ENCODE assay signal across 17 cellular contexts in the genomic region with DNA sequence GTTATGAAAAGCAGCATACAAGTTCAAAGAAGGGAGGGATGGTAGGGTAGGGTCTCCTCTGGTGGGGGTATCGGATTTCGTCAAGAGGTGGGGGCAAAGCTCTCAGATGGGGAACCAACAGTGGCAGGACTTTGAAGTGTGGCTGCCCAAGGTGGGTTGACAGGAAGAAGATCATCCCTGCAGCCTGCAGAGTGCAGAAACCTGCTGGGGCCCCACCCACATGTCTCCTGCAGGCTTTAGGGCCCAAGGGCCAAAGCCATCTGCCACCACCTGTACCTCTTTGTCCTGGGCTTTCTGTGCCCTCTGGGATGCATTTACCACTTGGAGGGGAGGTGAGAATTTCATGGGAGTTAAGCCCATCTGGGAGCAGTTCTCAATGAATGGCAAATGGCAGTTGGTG. TPM values are rescaled to one million over a fixed set of nuclear protein-coding genes. Genes with fewer than 3 reads are reported as not detected.
DNase-seq lines count a peak whose midpoint lies in the region; ATAC-seq and TF ChIP-seq lines count a peak whose summit lies in the region.
"Had no signal": no experiment of that assay in that cellular context is flagged by ENCODE, and none has a peak within 500 bp of the region (broad histone marks: within the 10 kb centered on the region; RNA-seq: fewer than 3 reads in every experiment).

No MANE protein-coding gene starts in this region.

- no peak for TF ChIP-seq POLR2A in tibial nerve (IDR thresholded peaks at IDR 0.05)

- H3K9me3 ChIP-seq in tibial nerve: no peaks in the 10 kb centered on the region

- H3K9me3 Mint-ChIP-seq in activated CD8-positive, alpha-beta T cell treated with anti-CD3 and anti-CD28 coated beads, Interleukin-2, amount 10 ng/mL, durations not matched to agents 7 days and 5 days (ENCODE audit: insufficient read depth): peaks cover 4% of the 10 kb centered on the region
- peaks cover 5% of the 10 kb centered on the region for H3K9me3 Mint-ChIP-seq in activated CD8-positive, alpha-beta T cell treated with anti-CD3 and anti-CD28 coated beads for 36 hours
- peaks cover 10 to 11% of the 10 kb centered on the region in 2 donors for H3K9me3 Mint-ChIP-seq in stimulated activated naive CD8-positive, alpha-beta T cell treated with anti-CD3 and anti-CD28 coated beads, Interleukin-15, amount 100 ng/mL, for 72 hours

- TF ChIP-seq CTCF in activated CD8-positive, alpha-beta T cell treated with anti-CD3 and anti-CD28 coated beads for 36 hours (IDR thresholded peaks at IDR 0.05): no peak
- TF ChIP-seq CTCF in tibial nerve (IDR thresholded peaks at IDR 0.05): no peak

- intact Hi-C loops in activated CD8-positive, alpha-beta T cell treated with anti-CD3 and anti-CD28 coated beads for 36 hours (cut with micrococcal nuclease): no loop called here
- intact Hi-C loops in posterior vena cava (cut with DNase I): no loop called here

- WGBS in tibial nerve, 2 donors: 84 to 93% methylated on average over 2 of the region's 2 CpGs

- H3K27ac ChIP-seq in tibial nerve: no peak overlapping the region
- H3K27ac ChIP-seq: 22Rv1 had no signal

- no peaks in the 10 kb centered on the region for H3K4me1 ChIP-seq in tibial nerve

- DNase-seq in activated CD8-positive, alpha-beta T cell treated with anti-CD3 and anti-CD28 coated beads, Interleukin-2, amount 10 ng/mL, durations not matched to agents 7 days and 5 days: no peak
- DNase-seq in activated CD8-positive, alpha-beta T cell treated with anti-CD3 and anti-CD28 coated beads for 36 hours: no peak
- no peak for DNase-seq in stimulated activated naive CD8-positive, alpha-beta T cell treated with anti-CD3 and anti-CD28 coated beads, Interleukin-15, amount 100 ng/mL, for 72 hours
- no peak for DNase-seq in stimulated activated naive CD8-positive, alpha-beta T cell treated with anti-CD3 and anti-CD28 coated beads, Interleukin-15, Interleukin-2, amounts not matched to agents 100 U/mL and 50 U/mL, for 24 hours
- DNase-seq in posterior vena cava (ENCODE audit: low spot score) (peak; percentile 58), NCI-H2081 (lab: John Stamatoyannopoulos, UW) (no peak), kidney tubule cell (ENCODE audit: low spot score) (no peak), tibial nerve (ENCODE audit: low spot score in 2 of 2) (no peak)
- DNase-seq: CD8-positive, alpha-beta T cell; COR-L47; DMS153; DMS79 treated with DMSO at 0.1 percent for 48 hours; H9 had no signal

- ATAC-seq in activated CD8-positive, alpha-beta T cell treated with anti-CD3 and anti-CD28 coated beads, Interleukin-2, amount 10 ng/mL, durations not matched to agents 7 days and 5 days: no peak
- ATAC-seq in activated CD8-positive, alpha-beta T cell treated with anti-CD3 and anti-CD28 coated beads for 36 hours: no peak
- ATAC-seq in stimulated activated naive CD8-positive, alpha-beta T cell treated with anti-CD3 and anti-CD28 coated beads, Interleukin-15, amount 100 ng/mL, for 72 hours: peak; percentile 35
- no peak for ATAC-seq in stimulated activated naive CD8-positive, alpha-beta T cell treated with anti-CD3 and anti-CD28 coated beads, Interleukin-15, Interleukin-2, amounts not matched to agents 100 U/mL and 50 U/mL, for 24 hours
- ATAC-seq: CD8-positive, alpha-beta T cell; GM23338; HepG2 had no signal

- no peak overlapping the region for H3K4me3 Mint-ChIP-seq in activated CD8-positive, alpha-beta T cell treated with anti-CD3 and anti-CD28 coated beads, Interleukin-2, amount 10 ng/mL, durations not matched to agents 7 days and 5 days
- no peak overlapping the region for H3K4me3 Mint-ChIP-seq in activated CD8-positive, alpha-beta T cell treated with anti-CD3 and anti-CD28 coated beads for 36 hours
- no peak overlapping the region for H3K4me3 Mint-ChIP-seq in stimulated activated naive CD8-positive, alpha-beta T cell treated with anti-CD3 and anti-CD28 coated beads, Interleukin-15, amount 100 ng/mL, for 72 hours
- H3K4me3 Mint-ChIP-seq: CD14-positive monocyte; CD8-positive, alpha-beta T cell; GM23338; H9 had no signal

- H3K4me1 Mint-ChIP-seq in activated CD8-positive, alpha-beta T cell treated with anti-CD3 and anti-CD28 coated beads, Interleukin-2, amount 10 ng/mL, durations not matched to agents 7 days and 5 days (ENCODE audit: low read depth): no peaks in the 10 kb centered on the region
- peaks cover 6% of the 10 kb centered on the region for H3K4me1 Mint-ChIP-seq in activated CD8-positive, alpha-beta T cell treated with anti-CD3 and anti-CD28 coated beads for 36 hours (ENCODE audit: low read depth)
- peaks cover 12% of the 10 kb centered on the region for H3K4me1 Mint-ChIP-seq in stimulated activated naive CD8-positive, alpha-beta T cell treated with anti-CD3 and anti-CD28 coated beads, Interleukin-15, amount 100 ng/mL, for 72 hours
- H3K4me1 Mint-ChIP-seq: GM23338 had no signal

- TF ChIP-seq EP300 in tibial nerve (IDR thresholded peaks at IDR 0.05): no peak

- no peaks in the 10 kb centered on the region for H3K27me3 ChIP-seq in tibial nerve

- H3K36me3 Mint-ChIP-seq in activated CD8-positive, alpha-beta T cell treated with anti-CD3 and anti-CD28 coated beads, Interleukin-2, amount 10 ng/mL, durations not matched to agents 7 days and 5 days (ENCODE audit: low read depth): peaks cover 7% of the 10 kb centered on the region
- peaks cover 5% of the 10 kb centered on the region for H3K36me3 Mint-ChIP-seq in activated CD8-positive, alpha-beta T cell treated with anti-CD3 and anti-CD28 coated beads for 36 hours (ENCODE audit: low read depth)
- H3K36me3 Mint-ChIP-seq: CD14-positive monocyte; CD8-positive, alpha-beta T cell had no signal

- H3K36me3 ChIP-seq in tibial nerve: no peaks in the 10 kb centered on the region

- CTCF ChIA-PET in activated CD8-positive, alpha-beta T cell treated with anti-CD3 and anti-CD28 coated beads, Interleukin-2, amount 10 ng/mL, durations not matched to agents 7 days and 5 days (lab: Charles Lee): no interaction called here
- CTCF ChIA-PET in activated CD8-positive, alpha-beta T cell treated with anti-CD3 and anti-CD28 coated beads for 36 hours (lab: Charles Lee): no interaction called here

- POLR2A ChIA-PET in activated CD8-positive, alpha-beta T cell treated with anti-CD3 and anti-CD28 coated beads, Interleukin-2, amount 10 ng/mL, durations not matched to agents 7 days and 5 days (lab: Charles Lee): no interaction called here
- POLR2A ChIA-PET in activated CD8-positive, alpha-beta T cell treated with anti-CD3 and anti-CD28 coated beads for 36 hours (lab: Charles Lee): no interaction called here

- no peak overlapping the region for H3K4me3 ChIP-seq in tibial nerve
- H3K4me3 ChIP-seq: GM23338 had no signal

- H3K27ac Mint-ChIP-seq in activated CD8-positive, alpha-beta T cell treated with anti-CD3 and anti-CD28 coated beads, Interleukin-2, amount 10 ng/mL, durations not matched to agents 7 days and 5 days: peak overlapping the region; percentile 20
- H3K27ac Mint-ChIP-seq in activated CD8-positive, alpha-beta T cell treated with anti-CD3 and anti-CD28 coated beads for 36 hours: no peak overlapping the region
- peak overlapping the region in 1 of 2 donors; percentile 97 for H3K27ac Mint-ChIP-seq in stimulated activated naive CD8-positive, alpha-beta T cell treated with anti-CD3 and anti-CD28 coated beads, Interleukin-15, amount 100 ng/mL, for 72 hours
- H3K27ac Mint-ChIP-seq: CD14-positive monocyte; CD8-positive, alpha-beta T cell; GM23338; H9 had no signal

- peaks cover 30% of the 10 kb centered on the region for H3K27me3 Mint-ChIP-seq in activated CD8-positive, alpha-beta T cell treated with anti-CD3 and anti-CD28 coated beads, Interleukin-2, amount 10 ng/mL, durations not matched to agents 7 days and 5 days (ENCODE audit: low read depth)
- peaks cover 14% of the 10 kb centered on the region for H3K27me3 Mint-ChIP-seq in activated CD8-positive, alpha-beta T cell treated with anti-CD3 and anti-CD28 coated beads for 36 hours
- H3K27me3 Mint-ChIP-seq in stimulated activated naive CD8-positive, alpha-beta T cell treated with anti-CD3 and anti-CD28 coated beads, Interleukin-15, amount 100 ng/mL, for 72 hours: peaks cover 50% of the 10 kb centered on the region

RNA-seq across cellular contexts. Expression of a gene that starts 42.7 kb away (rescaled TPM):
- total RNA-seq in activated CD8-positive, alpha-beta T cell treated with anti-CD3 and anti-CD28 coated beads, Interleukin-2, amount 10 ng/mL, durations not matched to agents 7 days and 5 days: not detected
- total RNA-seq in activated CD8-positive, alpha-beta T cell treated with anti-CD3 and anti-CD28 coated beads for 36 hours: not detected
- total RNA-seq in posterior vena cava: under 1 TPM; 0.19 to 0.29 TPM
- total RNA-seq in tibial nerve: under 1 TPM in 2 of 4 donors, not detected in 2; 0.22 to 0.42 TPM
- total RNA-seq: CD8-positive, alpha-beta T cell had no signal
